Comparison of ENCODE assay signal across 8 cellular contexts in the genomic region with DNA sequence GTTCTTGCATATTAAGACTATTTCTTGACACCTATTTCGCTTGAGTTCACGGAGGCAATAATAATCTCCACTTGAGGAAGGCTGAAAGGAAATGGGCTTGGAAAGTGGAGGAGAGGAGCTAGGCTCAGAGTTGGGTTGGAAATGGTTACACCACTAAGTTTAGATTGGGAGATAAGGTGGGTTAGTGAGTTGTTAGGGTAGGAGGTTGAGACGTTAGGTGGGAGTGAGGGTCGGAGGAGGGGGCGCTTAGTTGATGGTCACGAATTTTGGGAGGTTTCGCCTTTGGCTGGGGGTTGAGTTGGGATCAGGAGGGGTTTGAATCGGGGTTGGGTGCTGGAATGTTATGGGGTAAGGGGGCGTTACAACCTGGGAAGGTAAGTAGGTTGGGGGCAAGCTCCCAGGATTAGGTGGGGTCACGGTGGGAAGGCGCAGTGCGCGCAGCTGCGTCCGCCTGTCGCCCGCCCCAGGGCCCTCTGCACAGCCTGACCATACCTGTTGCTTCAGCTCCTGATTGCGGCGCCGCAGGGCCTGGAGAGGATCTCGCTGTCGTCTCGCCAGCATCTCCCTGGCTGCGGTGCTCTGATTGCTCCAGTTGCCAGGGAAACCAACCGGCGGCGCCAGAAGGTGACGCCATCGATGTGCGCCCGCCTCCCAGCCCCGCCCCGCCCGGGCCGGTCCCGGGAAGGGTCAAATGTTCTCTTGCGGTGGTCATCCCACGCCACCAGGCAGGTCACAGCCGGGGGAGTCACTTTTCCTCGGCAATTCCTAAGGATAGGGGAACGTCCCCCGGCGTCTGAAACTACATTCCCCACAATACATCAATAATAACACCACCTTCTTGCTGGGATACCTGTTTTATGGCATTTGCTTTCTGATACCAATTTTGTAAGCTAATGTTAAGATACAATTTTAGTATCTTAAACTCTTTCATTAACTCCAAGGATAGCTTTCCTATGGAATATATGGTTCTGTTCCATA. TPM values are rescaled to one million over a fixed set of nuclear protein-coding genes. Genes with fewer than 3 reads are reported as not detected.
DNase-seq lines count a peak whose midpoint lies in the region; ATAC-seq and TF ChIP-seq lines count a peak whose summit lies in the region.

Gene NPHP1 (minus strand): TSS at position 606 of the 978 bp plus-strand sequence. CDS start 45 bp downstream, at position 561.

- peak; percentile 83 for DNase-seq in EH (ENCODE audit: low read depth)
- peak; percentile 36 for DNase-seq in KG1 (lab: John Stamatoyannopoulos, UW)
- peak; percentile 87 for DNase-seq in RKO (ENCODE audit: low spot score)
- peak; percentile 78 for DNase-seq in fibroblast of mammary gland (ENCODE audit: low read depth)
- peak; percentile 90 for DNase-seq in natural killer cell treated with Interleukin-12 subunit alpha and Interleukin-12 subunit beta and Interleukin-15 and Interleukin-18, amount 100 ng/mL, for 72 hours (ENCODE audit: low spot score)
- DNase-seq in stimulated activated naive CD4-positive, alpha-beta T cell (lab: John Stamatoyannopoulos, UW) = peak; percentile 67 to 87 (median 78)

- H3K27me3 Mint-ChIP-seq in activated T-helper 17 cell treated with anti-CD3 and anti-CD28 coated beads, Interleukin-2, amount 50 U/mL, for 72 hours = no peaks in the 10 kb centered on the region
- H3K27me3 Mint-ChIP-seq in natural killer cell treated with Interleukin-12 subunit alpha and Interleukin-12 subunit beta and Interleukin-15 and Interleukin-18, amount 100 ng/mL, for 72 hours = peaks cover 0 to 8% of the 10 kb centered on the region in 2 donors

- peak; percentile 91 for ATAC-seq in GM21825 (IDR thresholded peaks at IDR 0.05; ENCODE audit: unreplicated experiment)
- ATAC-seq in activated T-helper 17 cell treated with anti-CD3 and anti-CD28 coated beads, Interleukin-2, amount 50 U/mL, for 72 hours (replicated peaks) = peak; percentile 96
- ATAC-seq in natural killer cell treated with Interleukin-12 subunit alpha and Interleukin-12 subunit beta and Interleukin-15 and Interleukin-18, amount 100 ng/mL, for 72 hours = peak; percentile 94 to 96

- peak within 1 kb of the TSS; percentile 86 for H3K4me3 Mint-ChIP-seq in activated T-helper 17 cell treated with anti-CD3 and anti-CD28 coated beads, Interleukin-2, amount 50 U/mL, for 72 hours
- peak within 1 kb of the TSS; percentile 84 for H3K4me3 Mint-ChIP-seq in natural killer cell treated with Interleukin-12 subunit alpha and Interleukin-12 subunit beta and Interleukin-15 and Interleukin-18, amount 100 ng/mL, for 72 hours

- peak within 1 kb of the TSS; percentile 83 for H3K4me3 ChIP-seq in fibroblast of mammary gland (ENCODE audit: control insufficient read depth, low read depth, low read length)

- H3K9me3 Mint-ChIP-seq in activated T-helper 17 cell treated with anti-CD3 and anti-CD28 coated beads, Interleukin-2, amount 50 U/mL, for 72 hours = no peaks in the 10 kb centered on the region
- H3K9me3 Mint-ChIP-seq in natural killer cell treated with Interleukin-12 subunit alpha and Interleukin-12 subunit beta and Interleukin-15 and Interleukin-18, amount 100 ng/mL, for 72 hours = no peaks in the 10 kb centered on the region

- H3K27ac Mint-ChIP-seq in activated T-helper 17 cell treated with anti-CD3 and anti-CD28 coated beads, Interleukin-2, amount 50 U/mL, for 72 hours = peak within 1 kb of the TSS; percentile 91
- H3K27ac Mint-ChIP-seq in natural killer cell treated with Interleukin-12 subunit alpha and Interleukin-12 subunit beta and Interleukin-15 and Interleukin-18, amount 100 ng/mL, for 72 hours = peak within 1 kb of the TSS; percentile 38 to 89

- peaks cover 14% of the 10 kb centered on the region for H3K4me1 Mint-ChIP-seq in activated T-helper 17 cell treated with anti-CD3 and anti-CD28 coated beads, Interleukin-2, amount 50 U/mL, for 72 hours
- H3K4me1 Mint-ChIP-seq in natural killer cell treated with Interleukin-12 subunit alpha and Interleukin-12 subunit beta and Interleukin-15 and Interleukin-18, amount 100 ng/mL, for 72 hours (ENCODE audit: low read depth in 2 of 2) = peaks cover 22 to 26% of the 10 kb centered on the region in 2 donors

- H3K36me3 Mint-ChIP-seq in activated T-helper 17 cell treated with anti-CD3 and anti-CD28 coated beads, Interleukin-2, amount 50 U/mL, for 72 hours (ENCODE audit: low read depth) = peaks cover 16% of the 10 kb centered on the region
- H3K36me3 Mint-ChIP-seq in natural killer cell treated with Interleukin-12 subunit alpha and Interleukin-12 subunit beta and Interleukin-15 and Interleukin-18, amount 100 ng/mL, for 72 hours = peaks cover 15% of the 10 kb centered on the region

- TF ChIP-seq CTCF in fibroblast of mammary gland (conservative IDR thresholded peaks at IDR 0.05; ENCODE audit: control insufficient read depth, insufficient read depth, low read depth, low read length) = no peak

RNA-seq across cellular contexts. Expression of gene NPHP1, which starts in this region (rescaled TPM):
- total RNA-seq in activated T-helper 17 cell treated with anti-CD3 and anti-CD28 coated beads, Interleukin-2, amount 50 U/mL, for 72 hours = 1 to 10 TPM in 1 of 2 donors, under 1 TPM in 1; 0.98 to 1.5 TPM
- total RNA-seq in natural killer cell treated with Interleukin-12 subunit alpha and Interleukin-12 subunit beta and Interleukin-15 and Interleukin-18, amount 100 ng/mL, for 72 hours = under 1 TPM; 0.28 to 0.36 TPM

Comparison
In these comparisons a context has a peak if more than half of its experiments do, and no peak if none do; other contexts are left out.
1. Peak in every context shown above with its lines: DNase-seq, ATAC-seq and H3K4me3 ChIP-seq.
2. Peak in DNase-seq and ATAC-seq in natural killer cell treated with Interleukin-12 subunit alpha and Interleukin-12 subunit beta and Interleukin-15 and Interleukin-18, amount 100 ng/mL, for 72 hours; RNA of the gene not detected or under 1 TPM.
3. DNase-seq: peak in every context shown above with its lines; median percentile 90 in natural killer cell treated with Interleukin-12 subunit alpha and Interleukin-12 subunit beta and Interleukin-15 and Interleukin-18, amount 100 ng/mL, for 72 hours; 87 in RKO; 83 in EH; 78 in fibroblast of mammary gland; 78 in stimulated activated naive CD4-positive, alpha-beta T cell; 36 in KG1.